In the genomic region with DNA sequence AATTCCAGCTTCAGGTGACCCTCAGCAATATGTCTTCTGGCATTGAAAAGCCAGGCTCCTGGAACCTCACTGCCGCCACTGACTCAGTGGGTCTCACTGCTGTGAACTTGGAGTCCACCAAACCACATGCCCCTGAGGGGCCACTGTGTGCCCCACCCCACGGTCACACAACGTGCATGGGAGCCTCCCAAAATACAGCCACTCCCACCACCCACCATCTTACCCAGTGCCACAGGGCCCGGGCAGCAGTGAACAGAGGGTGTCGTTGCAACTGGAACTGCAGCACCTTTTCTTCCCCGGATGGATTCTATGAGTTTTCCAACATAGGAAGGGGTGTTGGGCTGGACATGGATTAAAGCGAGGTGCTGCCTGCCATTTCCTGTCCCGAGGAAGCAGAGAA, we compare ENCODE assay signal across 20 cellular contexts.
"Had no signal": no experiment of that assay in that cellular context is flagged by ENCODE, and none has a peak within 500 bp of the region (broad histone marks: within the 10 kb centered on the region; RNA-seq: fewer than 3 reads in every experiment).

No MANE protein-coding gene starts in this region.

- H3K4me3 Mint-ChIP-seq: dendritic cell treated with granulocyte-macrophage colony-stimulating factor and Interleukin-4, amounts not matched to agents 40 ng/mL and 50 ng/mL, for 4 days; effector memory CD8-positive, alpha-beta T cell; naive thymus-derived CD8-positive, alpha-beta T cell; neural progenitor cell had no signal

- H3K36me3 Mint-ChIP-seq: naive thymus-derived CD8-positive, alpha-beta T cell; neural progenitor cell had no signal

- H3K4me1 ChIP-seq: neural progenitor cell, parathyroid adenoma, right atrium auricular region, sigmoid colon had no signal

- H3K9me3 ChIP-seq: esophagus muscularis mucosa, gastrocnemius medialis, right atrium auricular region, sigmoid colon, thoracic aorta, transverse colon had no signal

- H3K9ac ChIP-seq: neural progenitor cell, parathyroid adenoma had no signal

- DNase-seq: effector memory CD8-positive, alpha-beta T cell; gastrocnemius medialis; left colon; left ventricle myocardium superior; mesendoderm; occipital lobe; sigmoid colon; stimulated activated CD4-positive, alpha-beta T cell treated with anti-CD3 and anti-CD28 coated beads, Interleukin-12 subunit alpha, Interleukin-12 subunit beta, amount 100 ng/mL, for 4 hours; stomach; substantia nigra; transverse colon had no signal

- H3K4me2 ChIP-seq: neural progenitor cell had no signal

- H3K27ac Mint-ChIP-seq: effector memory CD8-positive, alpha-beta T cell; neural progenitor cell had no signal

- H3K36me3 ChIP-seq: esophagus muscularis mucosa, gastrocnemius medialis, neural progenitor cell, right atrium auricular region, sigmoid colon, stomach, thoracic aorta, transverse colon had no signal

- H3K79me2 ChIP-seq: parathyroid adenoma had no signal

- H3K27me3 ChIP-seq: esophagus muscularis mucosa, gastrocnemius medialis, neural progenitor cell, right atrium auricular region, sigmoid colon, stomach, transverse colon had no signal

- H3K9me3 Mint-ChIP-seq: effector memory CD8-positive, alpha-beta T cell; neural progenitor cell had no signal

- H3K27ac ChIP-seq: epithelial cell of prostate, esophagus muscularis mucosa, gastrocnemius medialis, neural progenitor cell, parathyroid adenoma, right atrium auricular region, sigmoid colon, thoracic aorta, transverse colon had no signal

- ATAC-seq: effector memory CD8-positive, alpha-beta T cell; gastrocnemius medialis; left colon; left ventricle myocardium superior had no signal

- H3K4me3 ChIP-seq: gastrocnemius medialis, neural progenitor cell, right atrium auricular region, sigmoid colon, skin epidermis, stomach, thoracic aorta, transverse colon had no signal

- H2AFZ ChIP-seq: neural progenitor cell, parathyroid adenoma had no signal
